ENCODE assay signal across 24 cellular contexts in the genomic region with DNA sequence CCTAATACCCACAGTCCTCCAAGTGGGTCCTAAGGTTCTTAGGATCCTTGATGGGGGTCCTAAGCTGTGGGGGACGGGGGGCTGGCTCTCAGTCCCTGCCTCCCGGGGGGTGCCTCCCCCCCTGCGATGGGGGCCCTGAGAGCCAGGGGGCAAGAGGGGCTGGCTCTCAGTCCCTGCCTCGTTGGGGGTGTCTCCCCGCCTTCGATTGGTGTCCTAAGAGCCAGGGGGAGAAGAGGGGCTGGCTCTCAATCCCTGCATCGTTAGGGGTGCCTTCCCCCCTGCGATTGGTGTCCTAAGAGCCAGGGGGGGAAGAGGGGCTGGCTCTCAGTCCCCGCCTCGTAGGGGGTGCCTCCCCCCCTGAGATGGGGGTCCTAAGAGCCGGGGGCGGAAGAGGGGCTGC.
"Had no signal": no experiment of that assay in that cellular context is flagged by ENCODE, and none has a peak within 500 bp of the region (broad histone marks: within the 10 kb centered on the region; RNA-seq: fewer than 3 reads in every experiment).

No MANE protein-coding gene starts in this region.

- FAIRE-seq: astrocyte, colon, endometrium, endothelial cell of umbilical vein, frontal cortex had no signal

- H3K27ac ChIP-seq: brain microvascular endothelial cell, epithelial cell of prostate had no signal

- DNase-seq: activated CD4-positive, alpha-beta memory T cell treated with anti-CD3 and anti-CD28 coated beads, Interleukin-2, amount 10 ng/mL, durations not matched to agents 7 days and 5 days; activated CD4-positive, alpha-beta T cell treated with anti-CD3 and anti-CD28 coated beads for 1 hour; activated CD4-positive, alpha-beta T cell treated with anti-CD3 and anti-CD28 coated beads for 4 hours; activated CD4-positive, alpha-beta T cell treated with anti-CD3 and anti-CD28 coated beads, Interleukin-2, amount 10 ng/mL, durations not matched to agents 7 days and 5 days; activated CD4-positive, alpha-beta T cell treated with anti-CD3 and anti-CD28 coated beads, Interleukin-2, amount 50 U/mL, for 4 hours; activated gamma-delta T cell treated with Interleukin-2 at 50 U/mL for 16 hours; activated naive CD4-positive, alpha-beta T cell treated with anti-CD3 and anti-CD28 coated beads, Interleukin-2, amount 50 U/mL, for 16 hours; activated naive CD4-positive, alpha-beta T cell treated with Interleukin-2 at 50 U/mL for 16 hours; activated T-cell treated with anti-CD3 and anti-CD28 coated beads, Interleukin-2, amount 50 U/mL, for 1 hour; activated T-cell treated with anti-CD3 and anti-CD28 coated beads, Interleukin-2, amount 50 U/mL, for 48 hours; amniotic stem cell; anterior cingulate cortex; brain microvascular endothelial cell; caudate nucleus; effector CD8-positive, alpha-beta T cell; foreskin fibroblast; head of caudate nucleus; T-helper 2 cell had no signal

- H3K27me3 ChIP-seq: brain microvascular endothelial cell had no signal

- H3K36me3 ChIP-seq: brain microvascular endothelial cell had no signal
